14 cellular contexts compared by ENCODE assay signal in genomic region chr19:13766095-13766481, GRCh38. TPM values are rescaled to one million over a fixed set of nuclear protein-coding genes. Genes with fewer than 3 reads are reported as not detected.
DNase-seq lines count a peak whose midpoint lies in the region; ATAC-seq and TF ChIP-seq lines count a peak whose summit lies in the region.
"Had no signal": no experiment of that assay in that cellular context is flagged by ENCODE, and none has a peak within 500 bp of the region (broad histone marks: within the 10 kb centered on the region; RNA-seq: fewer than 3 reads in every experiment).

No MANE protein-coding gene starts in this region.

- peaks cover 19% of the 10 kb centered on the region for H3K36me3 Mint-ChIP-seq in activated CD8-positive, alpha-beta memory T cell treated with anti-CD3 and anti-CD28 coated beads, Interleukin-2, amount 10 ng/mL, durations not matched to agents 7 days and 5 days

- H3K9ac ChIP-seq in smooth muscle cell (ENCODE audit: low read depth) = no peak overlapping the region

- H3K9me3 Mint-ChIP-seq in activated CD8-positive, alpha-beta memory T cell treated with anti-CD3 and anti-CD28 coated beads, Interleukin-2, amount 10 ng/mL, durations not matched to agents 7 days and 5 days (ENCODE audit: low read depth) = no peaks in the 10 kb centered on the region
- H3K9me3 Mint-ChIP-seq: activated naive CD8-positive, alpha-beta T cell treated with anti-CD3 and anti-CD28 coated beads, Interleukin-2, amount 10 ng/mL, durations not matched to agents 7 days and 5 days had no signal

- H3K36me3 ChIP-seq in RWPE2 (ENCODE audit: low read depth) (peaks cover 46% of the 10 kb centered on the region), smooth muscle cell (ENCODE audit: low read depth) (peaks cover 2% of the 10 kb centered on the region)

- H3K4me1 ChIP-seq in RWPE2 (ENCODE audit: insufficient read depth, poor library complexity, severe bottlenecking) (no peaks in the 10 kb centered on the region), smooth muscle cell (ENCODE audit: low read depth) (no peaks in the 10 kb centered on the region)

- no peak for DNase-seq in activated CD8-positive, alpha-beta memory T cell treated with anti-CD3 and anti-CD28 coated beads, Interleukin-2, amount 10 ng/mL, durations not matched to agents 7 days and 5 days
- no peak for DNase-seq in activated CD8-positive, alpha-beta memory T cell treated with anti-CD3 and anti-CD28 coated beads for 24 hours
- DNase-seq in RWPE2 (ENCODE audit: low spot score) (no peak), epithelial cell of prostate (ENCODE audit: low read depth, low spot score) (no peak), smooth muscle cell (lab: John Stamatoyannopoulos, UW; ENCODE audit: unreplicated experiment) (no peak), AG20443 (ENCODE audit: low spot score) (no peak)
- no peak for DNase-seq in effector CD4-positive, alpha-beta T cell
- DNase-seq: activated naive CD8-positive, alpha-beta T cell treated with anti-CD3 and anti-CD28 coated beads, Interleukin-2, amount 10 ng/mL, durations not matched to agents 7 days and 5 days; HCEC 1CT; head of caudate nucleus; NCI-H2029; RPMI8226; T1000 had no signal

- H3K27ac Mint-ChIP-seq in activated CD8-positive, alpha-beta memory T cell treated with anti-CD3 and anti-CD28 coated beads, Interleukin-2, amount 10 ng/mL, durations not matched to agents 7 days and 5 days = peak overlapping the region; percentile 60

- ATAC-seq in activated CD8-positive, alpha-beta memory T cell treated with anti-CD3 and anti-CD28 coated beads, Interleukin-2, amount 10 ng/mL, durations not matched to agents 7 days and 5 days = no peak
- ATAC-seq in RWPE2 (ENCODE audit: low read depth) (no peak), GM18861 (IDR thresholded peaks at IDR 0.05; ENCODE audit: unreplicated experiment) (no peak)

- 98% methylated on average over 3 of the region's 3 CpGs for WGBS in smooth muscle cell (ENCODE audit: low lambda C conversion rate)

- CTCF ChIA-PET in activated CD8-positive, alpha-beta memory T cell treated with anti-CD3 and anti-CD28 coated beads, Interleukin-2, amount 10 ng/mL, durations not matched to agents 7 days and 5 days (lab: Charles Lee) = interaction anchor here (2.1 to 2.6 kb wide), 2 partner anchors 8 to 19 kb away, joined by 6 to 15 read pairs; partner anchors contain the start of gene C19orf53

- no peaks in the 10 kb centered on the region for H3K27me3 ChIP-seq in RWPE2 (ENCODE audit: insufficient read depth, poor library complexity, severe bottlenecking)
- no peaks in the 10 kb centered on the region for H3K27me3 ChIP-seq in smooth muscle cell (ENCODE audit: low read depth)

- H3K4me1 Mint-ChIP-seq in activated CD8-positive, alpha-beta memory T cell treated with anti-CD3 and anti-CD28 coated beads, Interleukin-2, amount 10 ng/mL, durations not matched to agents 7 days and 5 days = peaks cover 24% of the 10 kb centered on the region

- H3K27me3 Mint-ChIP-seq in activated CD8-positive, alpha-beta memory T cell treated with anti-CD3 and anti-CD28 coated beads, Interleukin-2, amount 10 ng/mL, durations not matched to agents 7 days and 5 days = no peaks in the 10 kb centered on the region
- H3K27me3 Mint-ChIP-seq: activated naive CD8-positive, alpha-beta T cell treated with anti-CD3 and anti-CD28 coated beads, Interleukin-2, amount 10 ng/mL, durations not matched to agents 7 days and 5 days had no signal

- no peak overlapping the region for H3K4me3 Mint-ChIP-seq in activated CD8-positive, alpha-beta memory T cell treated with anti-CD3 and anti-CD28 coated beads, Interleukin-2, amount 10 ng/mL, durations not matched to agents 7 days and 5 days

- no peak overlapping the region for H2AFZ ChIP-seq in smooth muscle cell (ENCODE audit: low read depth)

- H3K79me2 ChIP-seq in smooth muscle cell (ENCODE audit: low read depth) = no peaks in the 10 kb centered on the region

- peak overlapping the region; percentile 93 for H3K4me2 ChIP-seq in smooth muscle cell

- no peaks in the 10 kb centered on the region for H4K20me1 ChIP-seq in smooth muscle cell (ENCODE audit: low read depth)

- TF ChIP-seq CTCF in RWPE2 (IDR thresholded peaks at IDR 0.05; ENCODE audit: poor library complexity, severe bottlenecking) = no peak
- no peak for TF ChIP-seq CTCF in smooth muscle cell (IDR thresholded peaks at IDR 0.05; ENCODE audit: borderline replicate concordance, insufficient read depth, poor library complexity, severe bottlenecking)

- no peaks in the 10 kb centered on the region for H3F3A ChIP-seq in smooth muscle cell (ENCODE audit: low read depth)

- H3K27ac ChIP-seq in RWPE2 (ENCODE audit: poor library complexity, severe bottlenecking) = peak overlapping the region; percentile 49
- H3K27ac ChIP-seq in epithelial cell of prostate = peak overlapping the region; percentile 44
- H3K27ac ChIP-seq in smooth muscle cell (ENCODE audit: low read depth) = no peak overlapping the region

- no peak overlapping the region for H3K4me3 ChIP-seq in RWPE2 (ENCODE audit: severe bottlenecking)
- H3K4me3 ChIP-seq in smooth muscle cell = no peak overlapping the region

- H3K9me3 ChIP-seq in RWPE2 (ENCODE audit: severe bottlenecking) = no peaks in the 10 kb centered on the region
- H3K9me3 ChIP-seq in smooth muscle cell (replicated peaks; ENCODE audit: low read depth) = no peaks in the 10 kb centered on the region

RNA-seq across cellular contexts. Expression of gene MRI1, which starts 1.8 kb away (rescaled TPM):
- total RNA-seq in activated CD8-positive, alpha-beta memory T cell treated with anti-CD3 and anti-CD28 coated beads, Interleukin-2, amount 10 ng/mL, durations not matched to agents 7 days and 5 days = 10 to 100 TPM; 51.7 to 59.3 TPM
- total RNA-seq in smooth muscle cell = 17.3 and 20.2 TPM in 2 replicates
- 9.3 and 11.7 TPM in 2 replicates for polyA plus RNA-seq in smooth muscle cell

RNA-seq across cellular contexts. Expression of gene C19orf53, which starts 8.2 kb away (rescaled TPM):
- 10 to 100 TPM; 77.7 to 94.0 TPM for total RNA-seq in activated CD8-positive, alpha-beta memory T cell treated with anti-CD3 and anti-CD28 coated beads, Interleukin-2, amount 10 ng/mL, durations not matched to agents 7 days and 5 days
- total RNA-seq in smooth muscle cell = 117 and 192 TPM in 2 replicates
- polyA plus RNA-seq in smooth muscle cell = 298 TPM in 2 replicates

RNA-seq across cellular contexts. Expression of gene ZSWIM4, which starts 29.2 kb away (rescaled TPM):
- total RNA-seq in activated CD8-positive, alpha-beta memory T cell treated with anti-CD3 and anti-CD28 coated beads, Interleukin-2, amount 10 ng/mL, durations not matched to agents 7 days and 5 days = 1 to 10 TPM; 8.1 to 8.4 TPM
- total RNA-seq in smooth muscle cell = 3.0 and 4.7 TPM in 2 replicates
- 5.8 and 8.2 TPM in 2 replicates for polyA plus RNA-seq in smooth muscle cell
